16 cellular contexts compared by ENCODE assay signal in the genomic region with DNA sequence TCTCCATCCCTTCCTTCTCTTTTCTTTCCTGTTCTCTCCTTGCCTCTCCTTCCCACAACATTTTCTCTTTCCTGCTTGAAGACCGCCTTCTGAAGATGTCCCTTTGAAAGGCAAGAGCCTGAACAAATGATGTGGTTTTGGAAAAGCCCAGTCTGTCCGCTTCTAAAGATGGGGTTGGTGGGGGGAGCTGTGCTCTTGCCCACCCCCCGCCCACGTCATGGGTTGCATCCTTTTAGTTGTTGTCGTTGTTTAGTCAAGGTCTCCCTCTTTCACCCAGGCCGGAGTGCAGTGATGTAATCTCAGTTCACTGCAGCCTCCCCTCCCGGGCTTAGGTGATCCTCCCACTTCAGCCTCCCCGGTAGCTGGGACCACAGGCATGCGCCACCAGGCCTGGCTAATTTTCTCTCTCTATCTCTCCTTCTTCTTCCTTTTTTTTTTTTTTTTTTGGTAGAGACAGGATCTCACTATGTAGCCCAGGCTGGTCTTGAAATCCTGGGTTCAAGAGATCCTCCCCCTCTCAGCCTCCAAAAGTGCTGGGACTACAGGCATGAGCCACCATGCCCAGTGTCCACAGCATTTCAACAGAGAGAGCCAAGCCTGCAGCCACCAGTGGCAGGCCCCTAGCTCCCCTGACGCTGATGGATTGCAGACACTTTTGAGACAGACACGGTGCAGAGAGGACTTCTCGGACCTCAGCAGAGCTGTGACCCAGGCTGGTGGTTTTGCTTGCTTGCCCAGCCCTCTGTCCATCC. TPM values are rescaled to one million over a fixed set of nuclear protein-coding genes. Genes with fewer than 3 reads are reported as not detected.
DNase-seq lines count a peak whose midpoint lies in the region; ATAC-seq, FAIRE-seq and TF ChIP-seq lines count a peak whose summit lies in the region.
"Had no signal": no experiment of that assay in that cellular context is flagged by ENCODE, and none has a peak within 500 bp of the region (broad histone marks: within the 10 kb centered on the region; RNA-seq: fewer than 3 reads in every experiment).

No MANE protein-coding gene starts in this region.

- TF ChIP-seq POLR2A in endothelial cell of umbilical vein (IDR thresholded peaks at IDR 0.05; ENCODE audit: low read depth, low read length) (no peak), ovary (IDR thresholded peaks at IDR 0.05) (no peak), vagina (IDR thresholded peaks at IDR 0.05) (no peak)

- H2AFZ ChIP-seq in endothelial cell of umbilical vein (ENCODE audit: low read depth, low read length): peak overlapping the region; percentile 83

- H3K4me1 ChIP-seq in heart right ventricle: peaks cover 30 to 71% (median 49%) of the 10 kb centered on the region in 9 donors
- peaks cover 29% of the 10 kb centered on the region for H3K4me1 ChIP-seq in endothelial cell of umbilical vein (ENCODE audit: control insufficient read depth, extremely low read depth, insufficient read depth, low read length)
- H3K4me1 ChIP-seq in ovary (ENCODE audit: insufficient read depth): peaks cover 11% of the 10 kb centered on the region
- peaks cover 25% of the 10 kb centered on the region for H3K4me1 ChIP-seq in vagina

- H3K27ac ChIP-seq in heart right ventricle: peak overlapping the region; percentile 38 to 88 (median 84)
- H3K27ac ChIP-seq in endothelial cell of umbilical vein (ENCODE audit: insufficient read depth, low read depth, low read length): no peak overlapping the region
- peak overlapping the region; percentile 16 to 85 for H3K27ac ChIP-seq in ovary
- H3K27ac ChIP-seq in vagina: peak overlapping the region; percentile 81

- no peak for TF ChIP-seq EP300 in ovary (IDR thresholded peaks at IDR 0.05)

- H3K9me1 ChIP-seq in endothelial cell of umbilical vein (replicated peaks; ENCODE audit: control insufficient read depth, extremely low read depth, insufficient read depth, low read length): no peaks in the 10 kb centered on the region

- no peak for FAIRE-seq in endothelial cell of umbilical vein (lab: Jason Lieb, UNC)
- FAIRE-seq: bronchial epithelial cell had no signal

- TF ChIP-seq CTCF in heart right ventricle (IDR thresholded peaks at IDR 0.05) (no peak), endothelial cell of umbilical vein (IDR thresholded peaks at IDR 0.05; ENCODE audit: extremely low read depth in 1 of 2, insufficient read depth in 1 of 2, low read depth in 1 of 2, low read length in 2 of 2) (no peak), ovary (IDR thresholded peaks at IDR 0.05) (no peak), vagina (IDR thresholded peaks at IDR 0.05) (no peak)

- H3K4me3 ChIP-seq in heart right ventricle: peak overlapping the region in 8 of 10 donors; percentile 28 to 49 (median 40)
- H3K4me3 ChIP-seq in endothelial cell of umbilical vein (replicated peaks in 1 of 3; ENCODE audit: insufficient read depth in 1 of 3, low read depth in 1 of 3, low read length in 3 of 3): no peak overlapping the region
- H3K4me3 ChIP-seq in ovary: no peak overlapping the region
- peak overlapping the region in 1 of 2 donors; percentile 30 for H3K4me3 ChIP-seq in vagina

- no peaks in the 10 kb centered on the region for H3K27me3 ChIP-seq in heart right ventricle
- H3K27me3 ChIP-seq in endothelial cell of umbilical vein (ENCODE audit: control insufficient read depth in 2 of 2, insufficient read depth in 2 of 2, low read length in 2 of 2): no peaks in the 10 kb centered on the region
- H3K27me3 ChIP-seq in ovary: no peaks in the 10 kb centered on the region
- no peaks in the 10 kb centered on the region for H3K27me3 ChIP-seq in vagina

- 70 to 78% methylated on average over 12 of the region's 12 CpGs for WGBS in heart right ventricle, 2 donors
- 56 to 64% (median 59%) methylated on average over 12 of the region's 12 CpGs for WGBS in ovary, 3 donors

- no TSS peak for BruUV-seq in endothelial cell of umbilical vein (replicated peaks; lab: Mats Ljungman, UMichigan)

- H3K36me3 ChIP-seq in heart right ventricle (no peaks in the 10 kb centered on the region), endothelial cell of umbilical vein (ENCODE audit: control insufficient read depth in 2 of 2, extremely low read depth in 1 of 2, insufficient read depth in 2 of 2, low read length in 2 of 2) (no peaks in the 10 kb centered on the region), ovary (no peaks in the 10 kb centered on the region), vagina (no peaks in the 10 kb centered on the region)

- CTCF ChIA-PET in endothelial cell of umbilical vein (lab: Charles Lee): interaction anchor here (1.7 to 2.4 kb wide), 2 partner anchors 23 to 34 kb away, joined by 7 to 9 read pairs; no protein-coding TSS in a partner anchor

- intact Hi-C loops in heart right ventricle (cut with DNase I) (loop anchor here in 2 of 10 donors (5.0 to 10.0 kb wide), 2 partner anchors 94 to 97 kb away; no protein-coding TSS in a partner anchor), cardiac septum (cut with DNase I) (no loop called here), endothelial cell of umbilical vein (cut with micrococcal nuclease) (no loop called here), ovary (cut with DNase I) (loop anchor here in 1 of 4 donors (10.0 kb wide), 1 partner anchor 97 kb away; no protein-coding TSS in a partner anchor), vagina (cut with DNase I) (no loop called here)

- H4K20me1 ChIP-seq in endothelial cell of umbilical vein (replicated peaks; ENCODE audit: control insufficient read depth, extremely low read depth, insufficient read depth, low read length): no peaks in the 10 kb centered on the region

- ATAC-seq in heart right ventricle (no peak), GM18858 (IDR thresholded peaks at IDR 0.05; ENCODE audit: unreplicated experiment) (no peak), GM19452 (IDR thresholded peaks at IDR 0.05; ENCODE audit: unreplicated experiment) (no peak), GM21786 (IDR thresholded peaks at IDR 0.05; ENCODE audit: unreplicated experiment) (no peak)

- no peaks in the 10 kb centered on the region for H3K9me3 ChIP-seq in heart right ventricle
- H3K9me3 ChIP-seq in endothelial cell of umbilical vein (replicated peaks; ENCODE audit: control insufficient read depth, insufficient read depth, low read length): no peaks in the 10 kb centered on the region
- H3K9me3 ChIP-seq in ovary: no peaks in the 10 kb centered on the region
- H3K9me3 ChIP-seq in vagina: no peaks in the 10 kb centered on the region

- POLR2A ChIA-PET in endothelial cell of umbilical vein (lab: Charles Lee): no interaction called here

- no peak overlapping the region for H3K4me2 ChIP-seq in endothelial cell of umbilical vein (ENCODE audit: insufficient read depth, low read length)

- dilution Hi-C loops in endothelial cell of umbilical vein (cut with MboI; ENCODE audit: extremely low pct_ligation_motif_present, low sequenced_read_pairs): no loop called here

- DNase-seq in heart right ventricle (no peak), cardiac septum (ENCODE audit: low spot score) (no peak), endothelial cell of umbilical vein (ENCODE audit: low read depth, low spot score) (no peak), ovary (peak in 1 of 5 donors; percentile 37), vagina (ENCODE audit: extremely low spot score in 2 of 2) (no peak)
- DNase-seq: activated CD4-positive, alpha-beta T cell treated with anti-CD3 and anti-CD28 coated beads for 4 hours; T-helper 1 cell had no signal

- no peaks in the 10 kb centered on the region for H3K79me2 ChIP-seq in endothelial cell of umbilical vein (ENCODE audit: control insufficient read depth, insufficient read depth, low read length)

- H3K9ac ChIP-seq in endothelial cell of umbilical vein (replicated peaks; ENCODE audit: extremely low read depth, insufficient read depth, low read length): no peak overlapping the region

TF ChIP-seq in endothelial cell of umbilical vein, 7 proteins besides CTCF, POLR2A, EP300 and RAD21:
- no peak for TF ChIP-seq MYC (IDR thresholded peaks at IDR 0.05; ENCODE audit: low read depth, low read length)
- TF ChIP-seq, protein P1, sequence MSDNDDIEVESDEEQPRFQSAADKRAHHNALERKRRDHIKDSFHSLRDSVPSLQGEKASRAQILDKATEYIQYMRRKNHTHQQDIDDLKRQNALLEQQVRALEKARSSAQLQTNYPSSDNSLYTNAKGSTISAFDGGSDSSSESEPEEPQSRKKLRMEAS (IDR thresholded peaks at IDR 0.05; ENCODE audit: insufficient read depth, insufficient read length): no peak
- TF ChIP-seq FOS (IDR thresholded peaks at IDR 0.05; ENCODE audit: borderline replicate concordance, insufficient read depth, low read length): no peak
- no peak for TF ChIP-seq GATA2 (IDR thresholded peaks at IDR 0.05; ENCODE audit: insufficient read depth, insufficient read length, low read depth, low read length)
- TF ChIP-seq JUN (IDR thresholded peaks at IDR 0.05; ENCODE audit: borderline replicate concordance, insufficient read depth, insufficient read length, low read depth): no peak
TF ChIP-seq in endothelial cell of umbilical vein: peak in this region for 0.

RNA-seq across cellular contexts. Expression of a gene that starts 26.0 kb away (rescaled TPM):
- not detected for total RNA-seq in heart right ventricle
- not detected for polyA plus RNA-seq in heart right ventricle
- not detected for total RNA-seq in cardiac septum
- total RNA-seq in endothelial cell of umbilical vein: not detected in 2 replicates
- 0.07 and 0.30 TPM in 2 replicates for polyA plus RNA-seq in endothelial cell of umbilical vein
- 0.13 TPM in 1 of 2 replicates, not detected in the other for polyA plus RNA-seq in endothelial cell of umbilical vein (2011; cell fraction: cytosol; rRNA removed)
- polyA plus RNA-seq in endothelial cell of umbilical vein (2011; cell fraction: nucleus; rRNA removed): 2.5 and 3.1 TPM in 2 replicates
- polyA plus RNA-seq in endothelial cell of umbilical vein (2012): 0.15 and 0.23 TPM in 2 replicates
- polyA minus RNA-seq in endothelial cell of umbilical vein: not detected in 2 replicates
- polyA minus RNA-seq in endothelial cell of umbilical vein (2011; cell fraction: cytosol; rRNA and poly(A)+ RNA removed): not detected
- 0.38 TPM in 1 of 2 replicates, not detected in the other for polyA minus RNA-seq in endothelial cell of umbilical vein (2011; cell fraction: nucleus; rRNA and poly(A)+ RNA removed)
- 10 to 100 TPM in 1 of 7 donors, 1 to 10 TPM in 4, not detected in 2; 1.1 to 13.0 (median 1.7) TPM for total RNA-seq in ovary
- polyA plus RNA-seq in ovary: under 1 TPM in 1 of 2 donors, not detected in 1; 0.18 TPM
- total RNA-seq in vagina: not detected
- total RNA-seq: activated T-helper 2 cell treated with anti-CD3 and anti-CD28 coated beads, Interferon-gamma antibody, Interleukin-2, Interleukin-4, amounts not matched to agents 10 μg/mL and 5 μg/mL and 100 μg/mL, durations not matched to agents 14 hours and 24 hours and 36 hours; bronchial epithelial cell; mononuclear cell; sciatic nerve; ureter had no signal
- polyA plus RNA-seq: esophagus had no signal

Comparison
In these comparisons a context has a peak if more than half of its experiments do, and no peak if none do; other contexts are left out.
1. H3K4me3 ChIP-seq: peak in heart right ventricle (8 of 10); none in endothelial cell of umbilical vein (0 of 3) and ovary (single experiment).